ENCODE assay signal across 1 cellular context in the genomic region with DNA sequence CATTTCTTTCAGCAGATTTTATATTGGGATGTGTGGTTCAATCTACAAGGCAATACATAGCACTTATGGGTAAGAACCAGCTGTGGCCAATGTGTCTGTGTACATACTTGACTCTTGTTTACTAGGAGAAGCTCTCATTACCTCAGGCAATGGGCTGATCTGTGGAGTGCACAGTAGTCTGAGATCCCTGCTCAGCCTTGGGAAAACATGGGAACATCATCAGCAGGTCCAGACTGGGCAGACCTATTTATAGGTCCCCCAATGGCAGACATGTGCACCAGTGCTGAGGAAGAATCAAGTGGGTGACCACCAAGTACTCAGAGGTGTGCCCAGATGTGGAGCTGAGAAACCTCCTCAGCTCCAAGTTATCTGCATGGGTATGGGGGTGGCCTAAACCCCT.
TF ChIP-seq lines count a peak whose summit lies in the region.

No MANE protein-coding gene starts in this region.

TF ChIP-seq in SK-N-SH, 30 proteins besides CTCF, POLR2A, EP300 and RAD21 (continued from another document):
- TF ChIP-seq, protein P1, sequence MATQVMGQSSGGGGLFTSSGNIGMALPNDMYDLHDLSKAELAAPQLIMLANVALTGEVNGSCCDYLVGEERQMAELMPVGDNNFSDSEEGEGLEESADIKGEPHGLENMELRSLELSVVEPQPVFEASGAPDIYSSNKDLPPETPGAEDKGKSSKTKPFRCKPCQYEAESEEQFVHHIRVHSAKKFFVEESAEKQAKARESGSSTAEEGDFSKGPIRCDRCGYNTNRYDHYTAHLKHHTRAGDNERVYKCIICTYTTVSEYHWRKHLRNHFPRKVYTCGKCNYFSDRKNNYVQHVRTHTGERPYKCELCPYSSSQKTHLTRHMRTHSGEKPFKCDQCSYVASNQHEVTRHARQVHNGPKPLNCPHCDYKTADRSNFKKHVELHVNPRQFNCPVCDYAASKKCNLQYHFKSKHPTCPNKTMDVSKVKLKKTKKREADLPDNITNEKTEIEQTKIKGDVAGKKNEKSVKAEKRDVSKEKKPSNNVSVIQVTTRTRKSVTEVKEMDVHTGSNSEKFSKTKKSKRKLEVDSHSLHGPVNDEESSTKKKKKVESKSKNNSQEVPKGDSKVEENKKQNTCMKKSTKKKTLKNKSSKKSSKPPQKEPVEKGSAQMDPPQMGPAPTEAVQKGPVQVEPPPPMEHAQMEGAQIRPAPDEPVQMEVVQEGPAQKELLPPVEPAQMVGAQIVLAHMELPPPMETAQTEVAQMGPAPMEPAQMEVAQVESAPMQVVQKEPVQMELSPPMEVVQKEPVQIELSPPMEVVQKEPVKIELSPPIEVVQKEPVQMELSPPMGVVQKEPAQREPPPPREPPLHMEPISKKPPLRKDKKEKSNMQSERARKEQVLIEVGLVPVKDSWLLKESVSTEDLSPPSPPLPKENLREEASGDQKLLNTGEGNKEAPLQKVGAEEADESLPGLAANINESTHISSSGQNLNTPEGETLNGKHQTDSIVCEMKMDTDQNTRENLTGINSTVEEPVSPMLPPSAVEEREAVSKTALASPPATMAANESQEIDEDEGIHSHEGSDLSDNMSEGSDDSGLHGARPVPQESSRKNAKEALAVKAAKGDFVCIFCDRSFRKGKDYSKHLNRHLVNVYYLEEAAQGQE (IDR thresholded peaks at IDR 0.05; ENCODE audit: low read depth, low read length): no peak
- TF ChIP-seq, protein P2, sequence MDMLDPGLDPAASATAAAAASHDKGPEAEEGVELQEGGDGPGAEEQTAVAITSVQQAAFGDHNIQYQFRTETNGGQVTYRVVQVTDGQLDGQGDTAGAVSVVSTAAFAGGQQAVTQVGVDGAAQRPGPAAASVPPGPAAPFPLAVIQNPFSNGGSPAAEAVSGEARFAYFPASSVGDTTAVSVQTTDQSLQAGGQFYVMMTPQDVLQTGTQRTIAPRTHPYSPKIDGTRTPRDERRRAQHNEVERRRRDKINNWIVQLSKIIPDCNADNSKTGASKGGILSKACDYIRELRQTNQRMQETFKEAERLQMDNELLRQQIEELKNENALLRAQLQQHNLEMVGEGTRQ (IDR thresholded peaks at IDR 0.05; ENCODE audit: borderline replicate concordance, low read depth, low read length): no peak
- TF ChIP-seq TCF12 (IDR thresholded peaks at IDR 0.05) (no peak), RXRA (IDR thresholded peaks at IDR 0.05; ENCODE audit: borderline replicate concordance, low read depth) (no peak), RCOR1 (IDR thresholded peaks at IDR 0.05; ENCODE audit: low read length) (no peak), MEF2A (IDR thresholded peaks at IDR 0.05; ENCODE audit: borderline replicate concordance, low read depth) (no peak)
- TF ChIP-seq, protein P3, sequence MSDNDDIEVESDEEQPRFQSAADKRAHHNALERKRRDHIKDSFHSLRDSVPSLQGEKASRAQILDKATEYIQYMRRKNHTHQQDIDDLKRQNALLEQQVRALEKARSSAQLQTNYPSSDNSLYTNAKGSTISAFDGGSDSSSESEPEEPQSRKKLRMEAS (IDR thresholded peaks at IDR 0.05; ENCODE audit: low read depth): no peak
